ENCODE assay signal across 23 cellular contexts in the genomic region with DNA sequence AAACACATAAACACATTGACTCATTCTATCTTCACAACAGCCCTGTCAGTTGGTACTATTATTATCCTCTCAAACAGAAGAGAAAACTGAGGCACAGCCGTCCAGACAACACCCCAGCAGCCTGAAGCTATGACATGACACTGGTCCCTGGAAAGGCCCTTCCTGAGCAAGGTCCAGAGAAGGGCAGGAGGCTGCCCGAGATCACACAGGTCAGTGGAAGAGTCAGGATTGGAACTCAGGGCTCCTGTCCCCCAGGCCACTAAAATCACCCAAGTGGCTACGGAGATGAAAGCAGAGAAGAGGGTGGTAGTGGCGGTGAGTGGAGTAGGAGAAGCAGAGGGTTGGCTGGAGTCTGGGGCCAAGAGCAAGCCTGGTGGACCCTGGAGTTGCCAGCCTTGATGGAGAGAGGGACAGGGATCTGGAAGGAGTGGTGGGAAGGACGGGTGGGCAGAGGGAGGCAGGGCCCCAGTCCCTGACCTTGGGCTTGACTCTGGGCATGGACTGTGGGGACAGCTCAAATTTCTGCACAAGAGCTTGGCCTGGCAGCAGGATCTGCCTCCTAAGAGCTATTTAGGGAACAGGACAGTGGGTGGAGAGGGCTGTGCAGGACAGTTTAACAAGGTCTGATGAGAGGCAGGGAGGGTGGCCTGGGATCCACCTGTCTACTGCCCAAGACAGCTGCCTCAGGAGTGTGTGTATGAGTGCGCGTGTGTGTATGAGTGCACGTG. TPM values are rescaled to one million over a fixed set of nuclear protein-coding genes. Genes with fewer than 3 reads are reported as not detected.
"Had no signal": no experiment of that assay in that cellular context is flagged by ENCODE, and none has a peak within 500 bp of the region (broad histone marks: within the 10 kb centered on the region; RNA-seq: fewer than 3 reads in every experiment).

No MANE protein-coding gene starts in this region.

- DNase-seq: activated B cell treated with CpG ODN at 0.5 μM for 24 hours; activated CD4-positive, alpha-beta T cell treated with anti-CD3 and anti-CD28 coated beads, Interleukin-2, amount 10 ng/mL, durations not matched to agents 7 days and 5 days; activated CD8-positive, alpha-beta memory T cell treated with anti-CD3 and anti-CD28 coated beads, Interleukin-2, amount 50 U/mL, for 48 hours; activated gamma-delta T cell treated with Interleukin-2 at 50 U/mL for 16 hours; activated naive CD8-positive, alpha-beta T cell treated with anti-CD3 and anti-CD28 coated beads, Interleukin-2, amount 10 ng/mL, durations not matched to agents 7 days and 5 days; activated T-cell treated with anti-CD3 and anti-CD28 coated beads, Interleukin-2, amount 50 U/mL, for 72 hours; brain microvascular endothelial cell; cerebellar nuclear complex; effector CD8-positive, alpha-beta T cell; esophagus squamous epithelium; glutamatergic neuron; mammary epithelial cell; natural killer cell; occipital lobe; sigmoid colon; stimulated activated CD4-positive, alpha-beta T cell treated with anti-CD3 and anti-CD28 coated beads, Interleukin-12 subunit alpha, Interleukin-12 subunit beta, amount 100 ng/mL, for 4 hours; stimulated activated CD4-positive, alpha-beta T cell treated with anti-CD3 and anti-CD28 coated beads, Interleukin-2, amount 100 ng/mL, for 24 hours; T-helper 17 cell had no signal

- ATAC-seq: activated T-cell treated with anti-CD3 and anti-CD28 coated beads, Interleukin-2, amount 50 U/mL, for 72 hours; natural killer cell; stimulated activated effector memory CD8-positive, alpha-beta T cell treated with anti-CD3 and anti-CD28 coated beads, Interleukin-12 subunit alpha, Interleukin-12 subunit beta, amount 100 ng/mL, for 72 hours; T-helper 17 cell had no signal

- H3K9me3 ChIP-seq: esophagus squamous epithelium, prostate gland, sigmoid colon had no signal

- FAIRE-seq: endothelial cell of umbilical vein, urothelium cell line had no signal

- H3K27me3 ChIP-seq: brain microvascular endothelial cell, esophagus squamous epithelium, sigmoid colon had no signal

- H3K4me3 ChIP-seq: esophagus squamous epithelium, prostate gland, sigmoid colon had no signal

- H3K36me3 ChIP-seq: brain microvascular endothelial cell, esophagus squamous epithelium, prostate gland, sigmoid colon had no signal

- H3K4me1 ChIP-seq: esophagus squamous epithelium, prostate gland, sigmoid colon had no signal

- H3K27ac ChIP-seq: brain microvascular endothelial cell, esophagus squamous epithelium, prostate gland, sigmoid colon had no signal

RNA-seq across cellular contexts. Expression of gene MYOM3, which starts 15.8 kb away (rescaled TPM):
- total RNA-seq: activated B cell treated with CpG ODN at 0.5 μM for 24 hours; activated CD4-positive, alpha-beta T cell treated with anti-CD3 and anti-CD28 coated beads, Interleukin-2, amount 10 ng/mL, durations not matched to agents 7 days and 5 days; activated naive CD8-positive, alpha-beta T cell treated with anti-CD3 and anti-CD28 coated beads, Interleukin-2, amount 10 ng/mL, durations not matched to agents 7 days and 5 days; activated T-cell treated with anti-CD3 and anti-CD28 coated beads, Interleukin-2, amount 50 U/mL, for 72 hours; fibroblast of villous mesenchyme; T-helper 17 cell had no signal

RNA-seq across cellular contexts. Expression of gene IL22RA1, which starts 46.8 kb away (rescaled TPM):
- total RNA-seq: activated CD4-positive, alpha-beta T cell treated with anti-CD3 and anti-CD28 coated beads, Interleukin-2, amount 10 ng/mL, durations not matched to agents 7 days and 5 days; activated T-cell treated with anti-CD3 and anti-CD28 coated beads, Interleukin-2, amount 50 U/mL, for 72 hours; endothelial cell of umbilical vein; fibroblast of villous mesenchyme; natural killer cell; occipital lobe; T-helper 17 cell had no signal
- polyA plus RNA-seq: endothelial cell of umbilical vein had no signal
